In genomic region chr3:172167892-172168648, GRCh38 we compare ENCODE assay signal across 1 cellular context.
A peak's percentile ranks its signal among the peaks of the same experiment; 100 is the strongest.
TF ChIP-seq lines count a peak whose summit lies in the region.

No MANE protein-coding gene starts in this region.

TF ChIP-seq in HepG2, 621 proteins besides CTCF, POLR2A, EP300 and RAD21 (continued from another document):
- TF ChIP-seq HCFC1 (IDR thresholded peaks at IDR 0.05; ENCODE audit: low read depth, low read length) (no peak), RBM22 (optimal IDR thresholded peaks at IDR 0.05; ENCODE audit: low read length) (peak; percentile 47), CREB1 (IDR thresholded peaks at IDR 0.05) (no peak), CREB1 (CRISPR knock-in tag; IDR thresholded peaks at IDR 0.05) (no peak), ZNF30 (CRISPR knock-in tag; IDR thresholded peaks at IDR 0.05) (no peak), ZIK1 (CRISPR knock-in tag; IDR thresholded peaks at IDR 0.05; ENCODE audit: borderline replicate concordance, low read depth) (no peak), ZNF160 (CRISPR knock-in tag; IDR thresholded peaks at IDR 0.05) (no peak), TCF7 (IDR thresholded peaks at IDR 0.05; ENCODE audit: low read depth) (no peak), AFF4 (CRISPR knock-in tag; IDR thresholded peaks at IDR 0.05) (peak; percentile 57; the same call in 1 of the 2 replicates), AGO2 (optimal IDR thresholded peaks at IDR 0.05; ENCODE audit: low read depth, low read length) (peak; percentile 11), ZNF33B (CRISPR knock-in tag; IDR thresholded peaks at IDR 0.05) (no peak), GATAD1 (CRISPR knock-in tag; IDR thresholded peaks at IDR 0.05) (no peak), CEBPG (CRISPR knock-in tag; IDR thresholded peaks at IDR 0.05) (no peak)
TF ChIP-seq in HepG2: peak in this region for 3.
